In the genomic region with DNA sequence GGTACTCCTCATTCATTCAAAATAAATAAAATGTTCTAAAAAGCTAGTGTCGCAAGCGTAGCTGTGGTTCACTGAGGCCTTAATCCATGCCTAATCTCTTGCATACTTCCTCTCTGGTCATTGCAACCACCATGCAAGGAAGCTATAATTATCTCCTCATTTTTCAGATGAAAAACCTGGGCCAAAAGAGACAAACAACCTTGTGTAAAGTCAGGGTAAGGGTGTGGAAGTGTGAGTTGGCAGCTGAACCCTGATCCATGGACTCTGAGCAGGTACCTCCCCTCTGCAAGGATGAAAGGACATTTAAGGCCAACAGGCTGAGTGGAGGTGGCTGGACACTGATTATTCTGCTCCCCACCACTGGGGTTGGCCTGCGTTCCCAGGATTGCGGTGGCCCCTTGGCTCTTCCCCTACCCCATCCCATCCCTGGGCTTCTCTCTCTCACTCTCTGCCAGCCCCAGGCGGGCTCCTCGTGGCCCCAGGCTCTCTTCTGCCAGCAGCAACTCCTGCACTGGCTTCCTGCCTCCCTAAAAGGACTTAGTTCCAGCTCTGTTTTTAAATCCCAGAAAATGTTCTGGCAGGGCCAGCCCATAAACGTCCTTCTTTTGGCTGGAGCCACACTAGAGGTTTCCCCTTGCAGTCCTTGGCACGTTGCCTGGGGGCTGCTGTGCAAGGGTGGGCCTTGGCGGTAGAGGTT, we compare ENCODE assay signal across 1 cellular context.
A peak's percentile ranks its signal among the peaks of the same experiment; 100 is the strongest.
TF ChIP-seq lines count a peak whose summit lies in the region.

No MANE protein-coding gene starts in this region.

TF ChIP-seq in HepG2, 621 proteins besides CTCF, POLR2A, EP300 and RAD21 (continued from another document and continues in another):
- TF ChIP-seq, protein P1, sequence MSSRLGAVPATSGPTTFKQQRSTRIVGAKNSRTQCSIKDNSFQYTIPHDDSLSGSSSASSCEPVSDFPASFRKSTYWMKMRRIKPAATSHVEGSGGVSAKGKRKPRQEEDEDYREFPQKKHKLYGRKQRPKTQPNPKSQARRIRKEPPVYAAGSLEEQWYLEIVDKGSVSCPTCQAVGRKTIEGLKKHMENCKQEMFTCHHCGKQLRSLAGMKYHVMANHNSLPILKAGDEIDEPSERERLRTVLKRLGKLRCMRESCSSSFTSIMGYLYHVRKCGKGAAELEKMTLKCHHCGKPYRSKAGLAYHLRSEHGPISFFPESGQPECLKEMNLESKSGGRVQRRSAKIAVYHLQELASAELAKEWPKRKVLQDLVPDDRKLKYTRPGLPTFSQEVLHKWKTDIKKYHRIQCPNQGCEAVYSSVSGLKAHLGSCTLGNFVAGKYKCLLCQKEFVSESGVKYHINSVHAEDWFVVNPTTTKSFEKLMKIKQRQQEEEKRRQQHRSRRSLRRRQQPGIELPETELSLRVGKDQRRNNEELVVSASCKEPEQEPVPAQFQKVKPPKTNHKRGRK (CRISPR knock-in tag; IDR thresholded peaks at IDR 0.05): no peak
- TF ChIP-seq MYNN (CRISPR knock-in tag; IDR thresholded peaks at IDR 0.05; ENCODE audit: low read depth) (no peak), ESRRA (CRISPR knock-in tag; IDR thresholded peaks at IDR 0.05; ENCODE audit: low read depth) (peak; percentile 91), U2AF2 (IDR thresholded peaks at IDR 0.05; ENCODE audit: low read depth, low read length) (no peak), ZEB1 (IDR thresholded peaks at IDR 0.05; ENCODE audit: insufficient replicate concordance, low read depth) (no peak), ZNF501 (CRISPR knock-in tag; IDR thresholded peaks at IDR 0.05) (no peak), ZNF720 (CRISPR knock-in tag; IDR thresholded peaks at IDR 0.05) (no peak), JUND (CRISPR knock-in tag; IDR thresholded peaks at IDR 0.05) (no peak), ZFP82 (CRISPR knock-in tag; IDR thresholded peaks at IDR 0.05; ENCODE audit: borderline replicate concordance) (no peak), NFKB2 (CRISPR knock-in tag; IDR thresholded peaks at IDR 0.05; ENCODE audit: borderline replicate concordance) (no peak), SAP130 (CRISPR knock-in tag; IDR thresholded peaks at IDR 0.05; ENCODE audit: low read depth) (no peak), HMGA1 (CRISPR knock-in tag; conservative IDR thresholded peaks at IDR 0.05) (no peak), TCF12 (IDR thresholded peaks at IDR 0.05) (no peak), TCF12 (CRISPR knock-in tag; IDR thresholded peaks at IDR 0.05) (no peak), TOPORS (CRISPR knock-in tag; IDR thresholded peaks at IDR 0.05) (no peak), CEBPB (IDR thresholded peaks at IDR 0.05; ENCODE audit: borderline replicate concordance, low read depth, low read length) (peak; percentile 18; the same call in 1 of the 2 replicates), IRF2 (CRISPR knock-in tag; IDR thresholded peaks at IDR 0.05) (0 out of 2 replicates have a peak, but pooled peaks have one; percentile 28), NR2F2 (IDR thresholded peaks at IDR 0.05; ENCODE audit: borderline replicate concordance, low read depth) (no peak), GABPA (IDR thresholded peaks at IDR 0.05; ENCODE audit: low read depth, low read length) (no peak), GABPA (CRISPR knock-in tag; IDR thresholded peaks at IDR 0.05; ENCODE audit: low read depth) (no peak), TBX2 (CRISPR knock-in tag; IDR thresholded peaks at IDR 0.05; ENCODE audit: borderline replicate concordance) (peak; percentile 22; the same call in 1 of the 2 replicates), HNF4A (CRISPR knock-in tag; IDR thresholded peaks at IDR 0.05) (peak; percentile 94), ZNF552 (CRISPR knock-in tag; IDR thresholded peaks at IDR 0.05; ENCODE audit: borderline replicate concordance) (no peak), SCMH1 (CRISPR knock-in tag; IDR thresholded peaks at IDR 0.05; ENCODE audit: borderline replicate concordance) (no peak), FOSL2 (CRISPR knock-in tag; IDR thresholded peaks at IDR 0.05) (no peak), DNMT3B (CRISPR knock-in tag; conservative IDR thresholded peaks at IDR 0.05) (no peak), ZFP90 (CRISPR knock-in tag; IDR thresholded peaks at IDR 0.05; ENCODE audit: borderline replicate concordance) (no peak)
- TF ChIP-seq, protein P2, sequence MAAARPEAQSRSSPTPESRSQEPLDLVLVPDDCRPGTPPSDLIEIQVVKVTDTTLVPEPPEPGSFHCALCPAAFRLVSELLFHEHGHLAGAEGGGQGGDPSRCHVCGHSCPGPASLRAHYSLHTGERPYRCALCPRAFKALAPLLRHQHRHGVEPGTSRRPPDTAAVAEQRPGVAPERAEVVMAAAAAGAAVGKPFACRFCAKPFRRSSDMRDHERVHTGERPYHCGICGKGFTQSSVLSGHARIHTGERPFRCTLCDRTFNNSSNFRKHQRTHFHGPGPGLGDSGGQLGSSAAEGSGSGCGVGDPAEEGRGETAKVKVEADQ (CRISPR knock-in tag; IDR thresholded peaks at IDR 0.05; ENCODE audit: borderline replicate concordance): no peak
- TF ChIP-seq, protein P3, sequence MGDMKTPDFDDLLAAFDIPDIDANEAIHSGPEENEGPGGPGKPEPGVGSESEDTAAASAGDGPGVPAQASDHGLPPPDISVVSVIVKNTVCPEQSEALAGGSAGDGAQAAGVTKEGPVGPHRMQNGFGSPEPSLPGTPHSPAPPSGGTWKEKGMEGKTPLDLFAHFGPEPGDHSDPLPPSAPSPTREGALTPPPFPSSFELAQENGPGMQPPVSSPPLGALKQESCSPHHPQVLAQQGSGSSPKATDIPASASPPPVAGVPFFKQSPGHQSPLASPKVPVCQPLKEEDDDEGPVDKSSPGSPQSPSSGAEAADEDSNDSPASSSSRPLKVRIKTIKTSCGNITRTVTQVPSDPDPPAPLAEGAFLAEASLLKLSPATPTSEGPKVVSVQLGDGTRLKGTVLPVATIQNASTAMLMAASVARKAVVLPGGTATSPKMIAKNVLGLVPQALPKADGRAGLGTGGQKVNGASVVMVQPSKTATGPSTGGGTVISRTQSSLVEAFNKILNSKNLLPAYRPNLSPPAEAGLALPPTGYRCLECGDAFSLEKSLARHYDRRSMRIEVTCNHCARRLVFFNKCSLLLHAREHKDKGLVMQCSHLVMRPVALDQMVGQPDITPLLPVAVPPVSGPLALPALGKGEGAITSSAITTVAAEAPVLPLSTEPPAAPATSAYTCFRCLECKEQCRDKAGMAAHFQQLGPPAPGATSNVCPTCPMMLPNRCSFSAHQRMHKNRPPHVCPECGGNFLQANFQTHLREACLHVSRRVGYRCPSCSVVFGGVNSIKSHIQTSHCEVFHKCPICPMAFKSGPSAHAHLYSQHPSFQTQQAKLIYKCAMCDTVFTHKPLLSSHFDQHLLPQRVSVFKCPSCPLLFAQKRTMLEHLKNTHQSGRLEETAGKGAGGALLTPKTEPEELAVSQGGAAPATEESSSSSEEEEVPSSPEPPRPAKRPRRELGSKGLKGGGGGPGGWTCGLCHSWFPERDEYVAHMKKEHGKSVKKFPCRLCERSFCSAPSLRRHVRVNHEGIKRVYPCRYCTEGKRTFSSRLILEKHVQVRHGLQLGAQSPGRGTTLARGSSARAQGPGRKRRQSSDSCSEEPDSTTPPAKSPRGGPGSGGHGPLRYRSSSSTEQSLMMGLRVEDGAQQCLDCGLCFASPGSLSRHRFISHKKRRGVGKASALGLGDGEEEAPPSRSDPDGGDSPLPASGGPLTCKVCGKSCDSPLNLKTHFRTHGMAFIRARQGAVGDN (CRISPR knock-in tag; IDR thresholded peaks at IDR 0.05): peak; percentile 21; the same call in 1 of the 2 replicates
- TF ChIP-seq, protein P4, sequence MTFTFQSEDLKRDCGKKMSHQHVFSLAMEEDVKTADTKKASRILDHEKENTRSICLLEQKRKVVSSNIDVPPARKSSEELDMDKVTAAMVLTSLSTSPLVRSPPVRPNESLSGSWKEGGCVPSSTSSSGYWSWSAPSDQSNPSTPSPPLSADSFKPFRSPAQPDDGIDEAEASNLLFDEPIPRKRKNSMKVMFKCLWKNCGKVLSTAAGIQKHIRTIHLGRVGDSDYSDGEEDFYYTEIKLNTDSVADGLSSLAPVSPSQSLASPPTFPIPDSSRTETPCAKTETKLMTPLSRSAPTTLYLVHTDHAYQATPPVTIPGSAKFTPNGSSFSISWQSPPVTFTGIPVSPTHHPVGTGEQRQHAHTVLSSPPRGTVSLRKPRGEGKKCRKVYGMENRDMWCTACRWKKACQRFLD (CRISPR knock-in tag; IDR thresholded peaks at IDR 0.05; ENCODE audit: borderline replicate concordance): no peak
- TF ChIP-seq, protein P5, sequence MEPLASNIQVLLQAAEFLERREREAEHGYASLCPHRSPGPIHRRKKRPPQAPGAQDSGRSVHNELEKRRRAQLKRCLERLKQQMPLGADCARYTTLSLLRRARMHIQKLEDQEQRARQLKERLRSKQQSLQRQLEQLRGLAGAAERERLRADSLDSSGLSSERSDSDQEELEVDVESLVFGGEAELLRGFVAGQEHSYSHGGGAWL (CRISPR knock-in tag; IDR thresholded peaks at IDR 0.05): no peak
- TF ChIP-seq, protein P6, sequence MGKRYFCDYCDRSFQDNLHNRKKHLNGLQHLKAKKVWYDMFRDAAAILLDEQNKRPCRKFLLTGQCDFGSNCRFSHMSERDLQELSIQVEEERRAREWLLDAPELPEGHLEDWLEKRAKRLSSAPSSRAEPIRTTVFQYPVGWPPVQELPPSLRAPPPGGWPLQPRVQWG (CRISPR knock-in tag; IDR thresholded peaks at IDR 0.05; ENCODE audit: borderline replicate concordance, low read depth): no peak
- TF ChIP-seq, protein P7, sequence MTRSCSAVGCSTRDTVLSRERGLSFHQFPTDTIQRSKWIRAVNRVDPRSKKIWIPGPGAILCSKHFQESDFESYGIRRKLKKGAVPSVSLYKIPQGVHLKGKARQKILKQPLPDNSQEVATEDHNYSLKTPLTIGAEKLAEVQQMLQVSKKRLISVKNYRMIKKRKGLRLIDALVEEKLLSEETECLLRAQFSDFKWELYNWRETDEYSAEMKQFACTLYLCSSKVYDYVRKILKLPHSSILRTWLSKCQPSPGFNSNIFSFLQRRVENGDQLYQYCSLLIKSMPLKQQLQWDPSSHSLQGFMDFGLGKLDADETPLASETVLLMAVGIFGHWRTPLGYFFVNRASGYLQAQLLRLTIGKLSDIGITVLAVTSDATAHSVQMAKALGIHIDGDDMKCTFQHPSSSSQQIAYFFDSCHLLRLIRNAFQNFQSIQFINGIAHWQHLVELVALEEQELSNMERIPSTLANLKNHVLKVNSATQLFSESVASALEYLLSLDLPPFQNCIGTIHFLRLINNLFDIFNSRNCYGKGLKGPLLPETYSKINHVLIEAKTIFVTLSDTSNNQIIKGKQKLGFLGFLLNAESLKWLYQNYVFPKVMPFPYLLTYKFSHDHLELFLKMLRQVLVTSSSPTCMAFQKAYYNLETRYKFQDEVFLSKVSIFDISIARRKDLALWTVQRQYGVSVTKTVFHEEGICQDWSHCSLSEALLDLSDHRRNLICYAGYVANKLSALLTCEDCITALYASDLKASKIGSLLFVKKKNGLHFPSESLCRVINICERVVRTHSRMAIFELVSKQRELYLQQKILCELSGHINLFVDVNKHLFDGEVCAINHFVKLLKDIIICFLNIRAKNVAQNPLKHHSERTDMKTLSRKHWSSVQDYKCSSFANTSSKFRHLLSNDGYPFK (CRISPR knock-in tag; IDR thresholded peaks at IDR 0.05; ENCODE audit: borderline replicate concordance): no peak
- TF ChIP-seq, protein P8, sequence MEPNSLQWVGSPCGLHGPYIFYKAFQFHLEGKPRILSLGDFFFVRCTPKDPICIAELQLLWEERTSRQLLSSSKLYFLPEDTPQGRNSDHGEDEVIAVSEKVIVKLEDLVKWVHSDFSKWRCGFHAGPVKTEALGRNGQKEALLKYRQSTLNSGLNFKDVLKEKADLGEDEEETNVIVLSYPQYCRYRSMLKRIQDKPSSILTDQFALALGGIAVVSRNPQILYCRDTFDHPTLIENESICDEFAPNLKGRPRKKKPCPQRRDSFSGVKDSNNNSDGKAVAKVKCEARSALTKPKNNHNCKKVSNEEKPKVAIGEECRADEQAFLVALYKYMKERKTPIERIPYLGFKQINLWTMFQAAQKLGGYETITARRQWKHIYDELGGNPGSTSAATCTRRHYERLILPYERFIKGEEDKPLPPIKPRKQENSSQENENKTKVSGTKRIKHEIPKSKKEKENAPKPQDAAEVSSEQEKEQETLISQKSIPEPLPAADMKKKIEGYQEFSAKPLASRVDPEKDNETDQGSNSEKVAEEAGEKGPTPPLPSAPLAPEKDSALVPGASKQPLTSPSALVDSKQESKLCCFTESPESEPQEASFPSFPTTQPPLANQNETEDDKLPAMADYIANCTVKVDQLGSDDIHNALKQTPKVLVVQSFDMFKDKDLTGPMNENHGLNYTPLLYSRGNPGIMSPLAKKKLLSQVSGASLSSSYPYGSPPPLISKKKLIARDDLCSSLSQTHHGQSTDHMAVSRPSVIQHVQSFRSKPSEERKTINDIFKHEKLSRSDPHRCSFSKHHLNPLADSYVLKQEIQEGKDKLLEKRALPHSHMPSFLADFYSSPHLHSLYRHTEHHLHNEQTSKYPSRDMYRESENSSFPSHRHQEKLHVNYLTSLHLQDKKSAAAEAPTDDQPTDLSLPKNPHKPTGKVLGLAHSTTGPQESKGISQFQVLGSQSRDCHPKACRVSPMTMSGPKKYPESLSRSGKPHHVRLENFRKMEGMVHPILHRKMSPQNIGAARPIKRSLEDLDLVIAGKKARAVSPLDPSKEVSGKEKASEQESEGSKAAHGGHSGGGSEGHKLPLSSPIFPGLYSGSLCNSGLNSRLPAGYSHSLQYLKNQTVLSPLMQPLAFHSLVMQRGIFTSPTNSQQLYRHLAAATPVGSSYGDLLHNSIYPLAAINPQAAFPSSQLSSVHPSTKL (CRISPR knock-in tag; IDR thresholded peaks at IDR 0.05): peak; percentile 57
- TF ChIP-seq, protein P9, sequence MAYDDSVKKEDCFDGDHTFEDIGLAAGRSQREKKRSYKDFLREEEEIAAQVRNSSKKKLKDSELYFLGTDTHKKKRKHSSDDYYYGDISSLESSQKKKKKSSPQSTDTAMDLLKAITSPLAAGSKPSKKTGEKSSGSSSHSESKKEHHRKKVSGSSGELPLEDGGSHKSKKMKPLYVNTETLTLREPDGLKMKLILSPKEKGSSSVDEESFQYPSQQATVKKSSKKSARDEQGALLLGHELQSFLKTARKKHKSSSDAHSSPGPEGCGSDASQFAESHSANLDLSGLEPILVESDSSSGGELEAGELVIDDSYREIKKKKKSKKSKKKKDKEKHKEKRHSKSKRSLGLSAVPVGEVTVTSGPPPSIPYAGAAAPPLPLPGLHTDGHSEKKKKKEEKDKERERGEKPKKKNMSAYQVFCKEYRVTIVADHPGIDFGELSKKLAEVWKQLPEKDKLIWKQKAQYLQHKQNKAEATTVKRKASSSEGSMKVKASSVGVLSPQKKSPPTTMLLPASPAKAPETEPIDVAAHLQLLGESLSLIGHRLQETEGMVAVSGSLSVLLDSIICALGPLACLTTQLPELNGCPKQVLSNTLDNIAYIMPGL (CRISPR knock-in tag; IDR thresholded peaks at IDR 0.05; ENCODE audit: borderline replicate concordance in 1 of 2, low read depth in 1 of 2): no peak
- TF ChIP-seq, protein P10, sequence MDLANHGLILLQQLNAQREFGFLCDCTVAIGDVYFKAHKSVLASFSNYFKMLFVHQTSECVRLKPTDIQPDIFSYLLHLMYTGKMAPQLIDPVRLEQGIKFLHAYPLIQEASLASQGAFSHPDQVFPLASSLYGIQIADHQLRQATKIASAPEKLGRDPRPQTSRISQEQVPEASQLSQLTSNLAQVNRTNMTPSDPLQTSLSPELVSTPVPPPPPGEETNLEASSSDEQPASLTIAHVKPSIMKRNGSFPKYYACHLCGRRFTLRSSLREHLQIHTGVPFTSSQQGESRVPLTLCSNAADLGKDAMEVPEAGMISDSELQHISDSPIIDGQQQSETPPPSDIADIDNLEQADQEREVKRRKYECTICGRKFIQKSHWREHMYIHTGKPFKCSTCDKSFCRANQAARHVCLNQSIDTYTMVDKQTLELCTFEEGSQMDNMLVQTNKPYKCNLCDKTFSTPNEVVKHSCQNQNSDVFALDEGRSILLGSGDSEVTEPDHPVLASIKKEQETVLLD (CRISPR knock-in tag; IDR thresholded peaks at IDR 0.05; ENCODE audit: low read depth): no peak
